Comparison of ENCODE assay signal across 9 cellular contexts in genomic region chr2:10283106-10284062, GRCh38. TPM values are rescaled to one million over a fixed set of nuclear protein-coding genes. Genes with fewer than 3 reads are reported as not detected.
A peak's percentile ranks its signal among the peaks of the same experiment; 100 is the strongest.
DNase-seq lines count a peak whose midpoint lies in the region; ATAC-seq and TF ChIP-seq lines count a peak whose summit lies in the region.
"Had no signal": no experiment of that assay in that cellular context is flagged by ENCODE, and none has a peak within 500 bp of the region (broad histone marks: within the 10 kb centered on the region; RNA-seq: fewer than 3 reads in every experiment).

No MANE protein-coding gene starts in this region.

- CTCF ChIA-PET in activated CD8-positive, alpha-beta memory T cell treated with anti-CD3 and anti-CD28 coated beads, Interleukin-2, amount 10 ng/mL, durations not matched to agents 7 days and 5 days (lab: Charles Lee), result interaction anchor here (0.7 to 2.8 kb wide), 6 partner anchors 99 to 158 kb away, joined by 3 to 15 read pairs (median 3); no protein-coding TSS in a partner anchor

- DNase-seq in activated CD8-positive, alpha-beta memory T cell treated with anti-CD3 and anti-CD28 coated beads, Interleukin-2, amount 10 ng/mL, durations not matched to agents 7 days and 5 days, result peak; percentile 64
- DNase-seq in activated CD8-positive, alpha-beta memory T cell treated with anti-CD3 and anti-CD28 coated beads, Interleukin-2, amount 50 U/mL, for 48 hours, result no peak
- DNase-seq in SK-N-DZ (ENCODE audit: low spot score) (peak; percentile 41), fibroblast of villous mesenchyme (ENCODE audit: low read depth) (peak; percentile 72), superior temporal gyrus (ENCODE audit: extremely low spot score) (peak; percentile 34), NCI-H1417 treated with DMSO at 0.1 percent for 48 hours (lab: John Stamatoyannopoulos, UW) (no peak), KBM-7 (no peak)

- H3K9me3 Mint-ChIP-seq in activated CD8-positive, alpha-beta memory T cell treated with anti-CD3 and anti-CD28 coated beads, Interleukin-2, amount 10 ng/mL, durations not matched to agents 7 days and 5 days (ENCODE audit: low read depth), result no peaks in the 10 kb centered on the region

- H3K4me3 Mint-ChIP-seq in activated CD8-positive, alpha-beta memory T cell treated with anti-CD3 and anti-CD28 coated beads, Interleukin-2, amount 10 ng/mL, durations not matched to agents 7 days and 5 days, result no peak overlapping the region

- H3K4me3 ChIP-seq in fibroblast of villous mesenchyme (ENCODE audit: low read depth, low read length), result no peak overlapping the region

- in situ Hi-C loops in KBM-7 (cut with MboI; ENCODE audit: low pct_unique_long_range_greater_than_20kb, low sequenced_read_pairs), result no loop called here

- no peaks in the 10 kb centered on the region for H3K27me3 Mint-ChIP-seq in activated CD8-positive, alpha-beta memory T cell treated with anti-CD3 and anti-CD28 coated beads, Interleukin-2, amount 10 ng/mL, durations not matched to agents 7 days and 5 days

- peak; percentile 61 for ATAC-seq in activated CD8-positive, alpha-beta memory T cell treated with anti-CD3 and anti-CD28 coated beads, Interleukin-2, amount 10 ng/mL, durations not matched to agents 7 days and 5 days
- no peak for ATAC-seq in GM19463 (IDR thresholded peaks at IDR 0.05; ENCODE audit: unreplicated experiment)
- ATAC-seq: activated CD4-positive, CD25-positive, alpha-beta regulatory T cell treated with anti-CD3 and anti-CD28 coated beads, Interleukin-2, amount 50 U/mL, for 24 hours had no signal

- peak overlapping the region; percentile 16 for H3K27ac Mint-ChIP-seq in activated CD8-positive, alpha-beta memory T cell treated with anti-CD3 and anti-CD28 coated beads, Interleukin-2, amount 10 ng/mL, durations not matched to agents 7 days and 5 days

- H3K36me3 Mint-ChIP-seq in activated CD8-positive, alpha-beta memory T cell treated with anti-CD3 and anti-CD28 coated beads, Interleukin-2, amount 10 ng/mL, durations not matched to agents 7 days and 5 days, result no peaks in the 10 kb centered on the region

- no peak for TF ChIP-seq CTCF in fibroblast of villous mesenchyme (IDR thresholded peaks at IDR 0.05; ENCODE audit: insufficient read depth, low read depth, low read length)

- H3K4me1 Mint-ChIP-seq in activated CD8-positive, alpha-beta memory T cell treated with anti-CD3 and anti-CD28 coated beads, Interleukin-2, amount 10 ng/mL, durations not matched to agents 7 days and 5 days, result peaks cover 25% of the 10 kb centered on the region

RNA-seq across cellular contexts. Expression of gene HPCAL1, which starts 19.3 kb away (rescaled TPM):
- total RNA-seq in activated CD8-positive, alpha-beta memory T cell treated with anti-CD3 and anti-CD28 coated beads, Interleukin-2, amount 10 ng/mL, durations not matched to agents 7 days and 5 days, result 10 to 100 TPM; 29.0 to 47.0 TPM
- polyA plus RNA-seq in SK-N-DZ (2014; cell fraction: cytosol; rRNA removed), result 30.0 and 30.5 TPM in 2 replicates
- polyA plus RNA-seq in SK-N-DZ (2014; cell fraction: nucleus; rRNA removed), result 26.6 and 30.4 TPM in 2 replicates
- total RNA-seq in fibroblast of villous mesenchyme, result 51.5 and 60.0 TPM in 2 replicates

Comparison
In these comparisons a context has a peak if more than half of its experiments do, and no peak if none do; other contexts are left out.
1. DNase-seq: peak in activated CD8-positive, alpha-beta memory T cell treated with anti-CD3 and anti-CD28 coated beads, Interleukin-2, amount 10 ng/mL, durations not matched to agents 7 days and 5 days (single experiment), SK-N-DZ (single experiment), fibroblast of villous mesenchyme (single experiment) and superior temporal gyrus (single experiment); none in activated CD8-positive, alpha-beta memory T cell treated with anti-CD3 and anti-CD28 coated beads, Interleukin-2, amount 50 U/mL, for 48 hours (single experiment), NCI-H1417 treated with DMSO at 0.1 percent for 48 hours (single experiment) and KBM-7 (single experiment).